20 cellular contexts compared by ENCODE assay signal in the genomic region with DNA sequence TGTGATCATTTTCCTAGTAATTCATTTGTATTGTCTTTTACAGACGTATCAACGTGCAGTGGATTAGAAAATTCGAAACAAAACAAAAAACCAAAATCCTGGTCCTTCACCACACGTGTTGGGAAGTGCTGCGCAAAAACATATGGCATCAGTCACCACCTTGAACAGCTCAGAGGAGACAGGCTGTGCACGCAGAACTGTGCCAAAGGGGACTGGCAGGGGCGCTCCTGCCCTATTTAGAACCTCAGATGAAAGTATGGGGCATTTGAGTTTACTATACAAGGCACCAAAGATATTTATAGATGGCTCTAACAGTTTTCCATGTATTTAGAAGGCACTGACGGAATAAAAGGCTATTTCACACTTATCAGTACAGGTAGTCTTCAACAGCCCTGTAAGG.
"Had no signal": no experiment of that assay in that cellular context is flagged by ENCODE, and none has a peak within 500 bp of the region (broad histone marks: within the 10 kb centered on the region; RNA-seq: fewer than 3 reads in every experiment).

No MANE protein-coding gene starts in this region.

- H3K27me3 ChIP-seq: esophagus squamous epithelium, neural progenitor cell, pancreas, testis, tibial nerve, upper lobe of right lung had no signal

- H3K4me3 ChIP-seq: esophagus squamous epithelium, lower lobe of right lung, neural progenitor cell, pancreas, testis, tibial nerve, upper lobe of right lung had no signal

- ATAC-seq: effector memory CD8-positive, alpha-beta T cell; left lobe of liver; lower lobe of right lung; natural killer cell treated with Interleukin-12 subunit alpha and Interleukin-12 subunit beta and Interleukin-15 and Interleukin-18, amount 100 ng/mL, for 72 hours; pancreas; sciatic nerve; stimulated activated naive B cell treated with anti-CD40 and anti-IgM and Interleukin-4, amounts not matched to agents 10 μg/mL and 1 μg/mL and 100 μg/mL, for 72 hours; stimulated activated naive CD8-positive, alpha-beta T cell treated with anti-CD3 and anti-CD28 coated beads, Interleukin-15, amount 100 ng/mL, for 72 hours; upper lobe of right lung had no signal

- H3K4me2 ChIP-seq: neural progenitor cell had no signal

- DNase-seq: central memory CD4-positive, alpha-beta T cell; effector memory CD8-positive, alpha-beta T cell; esophagus squamous epithelium; foreskin fibroblast; hypothalamus; kidney glomerular epithelial cell; lower lobe of right lung; nucleus accumbens; pancreas; stimulated activated CD4-positive, alpha-beta T cell treated with anti-CD3 and anti-CD28 coated beads, Interleukin-2, amount 100 ng/mL, for 24 hours; stimulated activated CD4-positive, alpha-beta T cell treated with anti-CD3 and anti-CD28 coated beads, Interleukin-4, amount 100 ng/mL, for 4 hours; stimulated activated naive B cell treated with anti-CD40 and anti-IgM and Interleukin-4, amounts not matched to agents 10 μg/mL and 1 μg/mL and 100 μg/mL, for 72 hours; stimulated activated naive CD8-positive, alpha-beta T cell treated with anti-CD3 and anti-CD28 coated beads, Interleukin-15, amount 100 ng/mL, for 72 hours; testis; upper lobe of right lung had no signal

- H3K9ac ChIP-seq: neural progenitor cell had no signal

- H3K4me1 ChIP-seq: esophagus squamous epithelium, lower lobe of right lung, neural progenitor cell, pancreas, testis, tibial nerve, upper lobe of right lung had no signal

- H3K27ac ChIP-seq: esophagus squamous epithelium, lower lobe of right lung, neural progenitor cell, pancreas, testis, tibial nerve, upper lobe of right lung had no signal

- H3K9me3 ChIP-seq: esophagus squamous epithelium, lower lobe of right lung, pancreas, testis, tibial nerve, upper lobe of right lung had no signal
